ENCODE assay signal across 8 cellular contexts in the genomic region with DNA sequence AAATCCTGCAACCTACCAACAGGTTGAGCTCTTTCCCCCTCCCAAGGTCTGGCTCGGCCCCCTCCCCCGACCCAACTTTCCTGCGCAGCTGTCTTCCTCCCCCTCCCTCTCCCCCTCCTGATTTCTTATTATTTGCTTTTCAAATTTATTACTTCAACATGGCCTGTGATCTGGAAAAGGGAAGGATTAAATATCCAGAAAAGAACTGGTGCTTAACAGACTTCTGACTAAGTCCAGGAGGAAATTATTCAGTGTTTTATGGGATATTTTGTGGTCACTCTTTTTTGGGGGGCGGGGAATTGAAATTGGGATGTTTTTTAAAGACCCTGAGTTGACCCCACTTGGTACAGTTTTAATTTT. TPM values are rescaled to one million over a fixed set of nuclear protein-coding genes. Genes with fewer than 3 reads are reported as not detected.
A peak's percentile ranks its signal among the peaks of the same experiment; 100 is the strongest.
DNase-seq lines count a peak whose midpoint lies in the region; ATAC-seq and TF ChIP-seq lines count a peak whose summit lies in the region.

No MANE protein-coding gene starts in this region.

- H3K27me3 ChIP-seq in CD4-positive, alpha-beta T cell (ENCODE audit: control insufficient read depth, insufficient read depth, low read length), result no peaks in the 10 kb centered on the region

- no peak for ATAC-seq in CD4-positive, alpha-beta T cell (ENCODE audit: poor library complexity)
- ATAC-seq in naive thymus-derived CD8-positive, alpha-beta T cell, result no peak
- ATAC-seq in GM18498 (IDR thresholded peaks at IDR 0.05; ENCODE audit: unreplicated experiment), result no peak

- H3K9me3 ChIP-seq in CD4-positive, alpha-beta T cell (ENCODE audit: control insufficient read depth, low read length), result no peaks in the 10 kb centered on the region

- DNase-seq in CD4-positive, alpha-beta T cell, result no peak
- DNase-seq in M059J (ENCODE audit: low read depth), result peak; percentile 65
- DNase-seq in coronary artery (ENCODE audit: low spot score), result no peak
- no peak for DNase-seq in naive thymus-derived CD8-positive, alpha-beta T cell
- DNase-seq in COR-L47 (lab: John Stamatoyannopoulos, UW), result no peak
- DNase-seq in hippocampal formation (lab: John Stamatoyannopoulos, UW), result no peak
- DNase-seq in GM19240 (ENCODE audit: insufficient read length, low spot score), result no peak

- intact Hi-C loops in CD4-positive, alpha-beta T cell (cut with DNase I, micrococcal nuclease), result loop anchor here (2.0 to 10.0 kb wide), 6 partner anchors 35 to 911 kb away; partner anchors contain the start of gene EGR2 (in 1 of the 2)

- POLR2A ChIA-PET in CD4-positive, alpha-beta T cell (lab: Charles Lee), result interaction anchor here (0.7 to 8.1 kb wide), 18 partner anchors 12 to 331 kb away, joined by 3 to 103 read pairs (median 11); no protein-coding TSS in a partner anchor
- POLR2A ChIA-PET in naive thymus-derived CD8-positive, alpha-beta T cell (lab: Charles Lee), result interaction anchor here (0.6 to 3.5 kb wide), 6 partner anchors 30 to 134 kb away, joined by 3 to 24 read pairs (median 4); no protein-coding TSS in a partner anchor

- peak overlapping the region; percentile 97 for H3K4me3 ChIP-seq in coronary artery

- no peak for TF ChIP-seq CTCF in CD4-positive, alpha-beta T cell (IDR thresholded peaks at IDR 0.05)
- TF ChIP-seq CTCF in coronary artery (IDR thresholded peaks at IDR 0.05), result no peak

- H3K36me3 Mint-ChIP-seq in CD4-positive, alpha-beta T cell (ENCODE audit: low read depth), result peaks cover 34% of the 10 kb centered on the region
- H3K36me3 Mint-ChIP-seq in naive thymus-derived CD8-positive, alpha-beta T cell, result peaks cover 0 to 2% (median 0%) of the 10 kb centered on the region in 3 donors

- H3K27ac Mint-ChIP-seq in CD4-positive, alpha-beta T cell, result peak overlapping the region; percentile 91
- peak overlapping the region in 9 of 10 donors; percentile 78 to 98 (median 96) for H3K27ac Mint-ChIP-seq in naive thymus-derived CD8-positive, alpha-beta T cell

- peak overlapping the region; percentile 94 for H3K4me3 Mint-ChIP-seq in CD4-positive, alpha-beta T cell
- H3K4me3 Mint-ChIP-seq in naive thymus-derived CD8-positive, alpha-beta T cell, result peak overlapping the region; percentile 83 to 96 (median 93)

- H3K27ac ChIP-seq in CD4-positive, alpha-beta T cell (ENCODE audit: low read depth, low read length), result peak overlapping the region; percentile 98
- peak overlapping the region; percentile 97 to 98 for H3K27ac ChIP-seq in coronary artery

- no peaks in the 10 kb centered on the region for H3K27me3 Mint-ChIP-seq in CD4-positive, alpha-beta T cell
- H3K27me3 Mint-ChIP-seq in naive thymus-derived CD8-positive, alpha-beta T cell, result peaks cover 0 to 4% (median 0%) of the 10 kb centered on the region in 5 donors

- peaks cover 49% of the 10 kb centered on the region for H3K4me1 Mint-ChIP-seq in CD4-positive, alpha-beta T cell (ENCODE audit: low read depth)
- H3K4me1 Mint-ChIP-seq in naive thymus-derived CD8-positive, alpha-beta T cell, result peaks cover 9 to 47% (median 30%) of the 10 kb centered on the region in 4 donors

- no peaks in the 10 kb centered on the region for H3K9me3 Mint-ChIP-seq in CD4-positive, alpha-beta T cell
- H3K9me3 Mint-ChIP-seq in naive thymus-derived CD8-positive, alpha-beta T cell, result no peaks in the 10 kb centered on the region

- CTCF ChIA-PET in CD4-positive, alpha-beta T cell (lab: Charles Lee), result interaction anchor here (0.8 to 3.8 kb wide), 12 partner anchors 21 to 534 kb away, joined by 3 to 14 read pairs (median 4); no protein-coding TSS in a partner anchor

RNA-seq across cellular contexts. Expression of gene ARID5B, which starts 2.5 kb away (rescaled TPM):
- total RNA-seq in CD4-positive, alpha-beta T cell, result 10 to 100 TPM; 49.2 to 51.3 TPM
- 31.1 and 43.9 TPM in 2 replicates for total RNA-seq in M059J (2014; rRNA removed; shearing (Covaris generic))
- 10 to 100 TPM in 1 of 2 experiments, 1 to 10 TPM in 1; 9.6 to 12.4 TPM for total RNA-seq in naive thymus-derived CD8-positive, alpha-beta T cell
- 10 to 100 TPM; 12.6 to 22.5 (median 16.2) TPM for polyA plus RNA-seq in naive thymus-derived CD8-positive, alpha-beta T cell
